8 cellular contexts compared by ENCODE assay signal in the genomic region with DNA sequence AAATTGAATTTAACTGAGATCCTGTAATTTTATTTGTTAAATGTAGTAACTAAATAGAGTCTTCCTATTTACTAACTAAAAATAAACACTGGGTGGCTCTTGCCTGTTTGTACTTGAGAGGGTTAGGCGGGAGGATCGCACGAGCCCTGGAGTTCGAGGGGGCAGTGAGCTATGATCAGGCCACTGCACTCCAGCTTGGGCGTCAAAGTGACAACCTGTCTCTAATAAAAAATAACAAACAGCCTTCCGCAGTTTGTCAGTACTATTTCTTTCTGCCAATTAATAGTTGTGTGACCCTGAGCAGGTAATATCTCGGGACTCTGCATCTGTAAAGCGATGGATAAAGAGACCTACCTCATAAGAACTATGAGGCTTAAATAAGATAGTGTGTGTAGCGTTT. TPM values are rescaled to one million over a fixed set of nuclear protein-coding genes. Genes with fewer than 3 reads are reported as not detected.
DNase-seq lines count a peak whose midpoint lies in the region; ATAC-seq and TF ChIP-seq lines count a peak whose summit lies in the region.

No MANE protein-coding gene starts in this region.

- peaks cover 0 to 6% (median 0%) of the 10 kb centered on the region in 4 donors for H3K36me3 ChIP-seq in transverse colon

- peak; percentile 12 for DNase-seq in HEK293T (ENCODE audit: extremely low spot score)
- no peak for DNase-seq in astrocyte of the spinal cord (ENCODE audit: low read depth, low spot score)
- DNase-seq in lower leg skin (ENCODE audit: low spot score in 2 of 2): peak in 1 of 2 donors; percentile 74
- no peak for DNase-seq in transverse colon
- no peak for DNase-seq in GM13976 (ENCODE audit: low spot score)
- DNase-seq in ecto neural progenitor cell (ENCODE audit: low spot score): no peak

- no peak for TF ChIP-seq CTCF in 22Rv1 (IDR thresholded peaks at IDR 0.05)
- TF ChIP-seq CTCF in astrocyte of the spinal cord (IDR thresholded peaks at IDR 0.05; ENCODE audit: low read depth, low read length): no peak
- no peak for TF ChIP-seq CTCF in lower leg skin (IDR thresholded peaks at IDR 0.05)
- TF ChIP-seq CTCF in transverse colon (IDR thresholded peaks at IDR 0.05): no peak
- no peak for TF ChIP-seq CTCF in GM13976 (IDR thresholded peaks at IDR 0.05; ENCODE audit: borderline replicate concordance, control extremely low read depth, extremely low read depth, insufficient read depth, missing control alignments)

- 18 to 21% methylated on average over 9 of the region's 9 CpGs for WGBS in lower leg skin, 2 donors
- WGBS in transverse colon (ENCODE audit: low coverage in 1 of 2), 2 donors: 22 to 51% methylated on average over 4 to 9 of the region's 9 CpGs

- ATAC-seq in HG03159 (IDR thresholded peaks at IDR 0.05; ENCODE audit: unreplicated experiment): no peak

- H3K27ac ChIP-seq in 22Rv1 (peak overlapping the region; percentile 94), transverse colon (peak overlapping the region; percentile 90 to 95 (median 92))

- TF ChIP-seq EP300 in transverse colon (IDR thresholded peaks at IDR 0.05; ENCODE audit: low read depth): no peak

- CTCF ChIA-PET in HEK293T (lab: Yijun Ruan, JAX): interaction anchor here (1.0 kb wide), 1 partner anchor 158 kb away, joined by 3 read pairs; no protein-coding TSS in a partner anchor

- H3K9me3 ChIP-seq in transverse colon: no peaks in the 10 kb centered on the region

- H3K4me1 ChIP-seq in transverse colon: peaks cover 19 to 31% (median 22%) of the 10 kb centered on the region in 4 donors

- in situ Hi-C loops in astrocyte of the spinal cord (cut with HindIII; ENCODE audit: low sequenced_read_pairs): no loop called here
- in situ Hi-C loops in transverse colon (cut with MboI; ENCODE audit: low pct_ligation_motif_present in 1 of 4, low pct_unique_long_range_greater_than_20kb in 1 of 4, low sequenced_read_pairs in 3 of 4): loop anchor here in 1 of 4 donors (10.0 kb wide), 1 partner anchor 199 kb away; the partner anchor contains the start of gene SLMAP
- in situ Hi-C loops in GM13976 (cut with MboI; ENCODE audit: low sequenced_read_pairs, unreplicated experiment): no loop called here

- H3K27me3 ChIP-seq in transverse colon: no peaks in the 10 kb centered on the region

- POLR2A ChIA-PET in HEK293T (lab: Yijun Ruan, JAX): interaction anchor here (1.0 to 3.7 kb wide), 7 partner anchors 10 to 91 kb away, joined by 3 to 30 read pairs (median 3); partner anchors contain the start of genes ARF4 and DNAH12

- intact Hi-C loops in lower leg skin (cut with DNase I; ENCODE audit: low total_unique reads) (no loop called here), transverse colon (cut with DNase I; ENCODE audit: low total_unique reads) (loop anchor here (5.0 kb wide), 1 partner anchor 42 kb away; the partner anchor contains the start of gene ARF4)

- H3K4me3 ChIP-seq in astrocyte of the spinal cord (ENCODE audit: low read depth, low read length) (peak overlapping the region; percentile 92), lower leg skin (ENCODE audit: low read depth, poor library complexity, severe bottlenecking) (peak overlapping the region; percentile 73), transverse colon (peak overlapping the region; percentile 61 to 91 (median 76))

- TF ChIP-seq POLR2A in lower leg skin (IDR thresholded peaks at IDR 0.05): no peak
- TF ChIP-seq POLR2A in transverse colon (IDR thresholded peaks at IDR 0.05): no peak

TF ChIP-seq in HEK293T, 16 proteins besides CTCF, POLR2A, EP300 and RAD21:
- TF ChIP-seq SUZ12 (IDR thresholded peaks at IDR 0.05) (no peak), SP1 (IDR thresholded peaks at IDR 0.05) (no peak), ELF4 (IDR thresholded peaks at IDR 0.05) (no peak), NFRKB (IDR thresholded peaks at IDR 0.05) (no peak), BHLHE40 (IDR thresholded peaks at IDR 0.05; ENCODE audit: borderline replicate concordance) (no peak), HDGF (IDR thresholded peaks at IDR 0.05; ENCODE audit: borderline replicate concordance) (no peak), ZNF384 (IDR thresholded peaks at IDR 0.05) (no peak), CTBP1 (IDR thresholded peaks at IDR 0.05; ENCODE audit: borderline replicate concordance) (no peak), LEF1 (IDR thresholded peaks at IDR 0.05; ENCODE audit: borderline replicate concordance) (no peak), FOXK2 (IDR thresholded peaks at IDR 0.05) (no peak), L3MBTL2 (conservative IDR thresholded peaks at IDR 0.05) (no peak), FOXA1 (IDR thresholded peaks at IDR 0.05) (no peak), TARDBP (IDR thresholded peaks at IDR 0.05) (no peak), FOXM1 (IDR thresholded peaks at IDR 0.05; ENCODE audit: borderline replicate concordance) (no peak), ARNT (IDR thresholded peaks at IDR 0.05) (no peak)
- TF ChIP-seq, protein P1, sequence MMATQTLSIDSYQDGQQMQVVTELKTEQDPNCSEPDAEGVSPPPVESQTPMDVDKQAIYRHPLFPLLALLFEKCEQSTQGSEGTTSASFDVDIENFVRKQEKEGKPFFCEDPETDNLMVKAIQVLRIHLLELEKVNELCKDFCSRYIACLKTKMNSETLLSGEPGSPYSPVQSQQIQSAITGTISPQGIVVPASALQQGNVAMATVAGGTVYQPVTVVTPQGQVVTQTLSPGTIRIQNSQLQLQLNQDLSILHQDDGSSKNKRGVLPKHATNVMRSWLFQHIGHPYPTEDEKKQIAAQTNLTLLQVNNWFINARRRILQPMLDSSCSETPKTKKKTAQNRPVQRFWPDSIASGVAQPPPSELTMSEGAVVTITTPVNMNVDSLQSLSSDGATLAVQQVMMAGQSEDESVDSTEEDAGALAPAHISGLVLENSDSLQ (IDR thresholded peaks at IDR 0.05): no peak

RNA-seq across cellular contexts. Expression of gene PDE12, which starts 0.8 kb away (rescaled TPM):
- total RNA-seq in lower leg skin (10 to 100 TPM; 17.4 to 26.6 (median 22.1) TPM), transverse colon (10 to 100 TPM in 3 of 4 donors, 1 to 10 TPM in 1; 4.2 to 34.8 (median 19.3) TPM)

RNA-seq across cellular contexts. Expression of gene DNAH12, which starts 11.2 kb away (rescaled TPM):
- total RNA-seq in lower leg skin (under 1 TPM in 2 of 4 donors, not detected in 2; under 0.01 to 0.03 TPM), transverse colon (not detected)

RNA-seq across cellular contexts. Expression of gene ARF4, which starts 41.8 kb away (rescaled TPM):
- 10 to 100 TPM; 39.5 to 61.6 (median 59.2) TPM for total RNA-seq in lower leg skin
- 100 to 1,000 TPM in 2 of 4 donors, 10 to 100 TPM in 2; 89.6 to 109 (median 98.2) TPM for total RNA-seq in transverse colon
